ENCODE assay signal across 1 cellular context in the genomic region with DNA sequence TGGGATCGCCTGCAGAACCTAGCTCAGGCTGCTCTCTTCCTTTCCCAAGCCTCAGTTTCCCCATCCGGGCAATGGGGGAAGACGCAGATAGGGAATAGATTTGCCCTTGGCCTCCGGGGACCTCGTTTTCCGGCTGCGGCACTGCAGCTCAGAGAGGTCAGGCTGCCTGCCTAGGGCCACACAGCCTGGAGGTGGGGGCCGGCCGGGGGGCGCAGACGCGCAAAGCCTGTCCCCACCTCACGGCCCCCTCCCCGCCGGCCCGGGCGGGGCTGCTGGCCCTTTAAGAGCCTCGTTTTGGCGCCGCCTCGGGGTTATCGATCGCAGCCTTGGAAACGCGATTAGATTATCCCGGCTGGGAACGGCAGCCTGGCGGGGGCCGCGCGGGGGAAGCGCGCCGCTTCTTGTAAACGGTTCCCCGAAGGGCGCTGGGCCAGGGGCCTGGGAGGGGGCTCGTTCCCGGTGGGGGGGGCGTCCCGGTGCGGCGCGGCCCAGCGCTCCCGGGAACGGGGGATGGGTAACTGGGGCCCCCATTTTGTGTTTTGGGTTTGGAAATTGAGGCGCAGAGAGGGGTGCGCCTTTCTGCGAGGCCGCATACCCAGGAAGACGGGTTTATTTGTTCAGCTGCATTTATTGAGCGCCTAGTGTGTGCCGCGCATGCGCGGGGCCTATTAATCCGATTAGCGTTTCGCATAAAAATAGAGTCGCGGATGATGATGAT.
TF ChIP-seq lines count a peak whose summit lies in the region.

No MANE protein-coding gene starts in this region.

TF ChIP-seq in H1, 55 proteins besides CTCF, POLR2A, EP300 and RAD21:
- TF ChIP-seq EZH2 (IDR thresholded peaks at IDR 0.05; ENCODE audit: low read depth, low read length, severe bottlenecking) (peak; percentile 37), JUN (IDR thresholded peaks at IDR 0.05; ENCODE audit: low read depth, low read length) (no peak), KDM1A (IDR thresholded peaks at IDR 0.05; ENCODE audit: borderline replicate concordance, low read length) (peak; percentile 90), HDAC6 (IDR thresholded peaks at IDR 0.05; ENCODE audit: low read depth, low read length) (no peak), NRF1 (IDR thresholded peaks at IDR 0.05; ENCODE audit: low read depth, low read length) (peak; percentile 37; the same call in 1 of the 2 replicates)
